Comparison of ENCODE assay signal across 1 cellular context in the genomic region with DNA sequence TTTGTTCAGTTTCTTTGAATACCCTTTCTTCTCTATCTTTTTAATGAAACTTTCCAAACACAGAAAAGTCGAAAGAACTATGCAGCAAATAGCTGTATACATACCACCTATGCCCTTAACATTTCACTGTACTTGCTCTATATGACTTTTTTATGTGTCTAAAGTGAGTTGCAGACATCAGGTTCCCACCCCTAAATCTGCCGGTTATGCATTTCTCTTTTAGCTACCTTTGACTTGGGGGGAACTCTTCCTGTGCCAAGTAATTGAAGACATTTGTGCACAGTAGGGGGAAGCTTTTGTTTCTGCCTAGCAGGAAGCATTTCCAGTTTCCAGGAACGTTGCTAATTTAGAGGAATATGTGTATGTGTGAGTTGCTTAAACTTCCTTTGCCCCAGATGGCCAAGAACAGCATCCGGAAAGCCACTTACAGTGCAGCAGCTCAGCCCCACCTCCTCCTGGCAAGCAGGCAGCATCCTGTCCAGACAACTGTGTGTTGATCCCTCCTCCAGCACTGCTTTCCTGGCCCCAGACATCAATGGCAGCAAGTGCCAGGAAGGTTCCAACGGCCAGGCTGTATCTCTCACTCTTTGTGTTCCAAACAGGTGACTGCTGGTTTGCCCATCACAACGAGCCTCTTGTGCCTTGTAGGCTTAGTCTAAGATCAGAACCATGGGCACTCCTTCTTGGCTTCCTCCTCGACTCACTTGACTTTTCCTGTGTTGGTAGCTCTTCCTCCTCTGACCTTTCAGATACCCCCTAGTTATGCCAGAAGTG.
A peak's percentile ranks its signal among the peaks of the same experiment; 100 is the strongest.
TF ChIP-seq lines count a peak whose summit lies in the region.

No MANE protein-coding gene starts in this region.

TF ChIP-seq in endothelial cell of umbilical vein, 7 proteins besides CTCF, POLR2A, EP300 and RAD21:
- TF ChIP-seq EZH2 (IDR thresholded peaks at IDR 0.05; ENCODE audit: borderline replicate concordance, low read depth, low read length, severe bottlenecking) (no peak), POLR2AphosphoS5 (IDR thresholded peaks at IDR 0.05; ENCODE audit: insufficient read depth, low read depth, low read length) (peak; percentile 49)
